In genomic region chr18:11324510-11324909, GRCh38 we compare ENCODE assay signal across 18 cellular contexts.
A peak's percentile ranks its signal among the peaks of the same experiment; 100 is the strongest.
DNase-seq lines count a peak whose midpoint lies in the region; ATAC-seq and TF ChIP-seq lines count a peak whose summit lies in the region.
"Had no signal": no experiment of that assay in that cellular context is flagged by ENCODE, and none has a peak within 500 bp of the region (broad histone marks: within the 10 kb centered on the region; RNA-seq: fewer than 3 reads in every experiment).

No MANE protein-coding gene starts in this region.

- POLR2A ChIA-PET in MCF 10A (lab: Yijun Ruan, JAX), result interaction anchor here (0.6 to 0.9 kb wide), 3 partner anchors 8 to 244 kb away, joined by 3 read pairs; no protein-coding TSS in a partner anchor

- H3K27ac ChIP-seq in breast epithelium (no peak overlapping the region), SJSA1 (peak overlapping the region; percentile 98), smooth muscle cell (ENCODE audit: low read depth) (peak overlapping the region; percentile 81), testis (no peak overlapping the region)
- H3K27ac ChIP-seq: coronary artery, WERI-Rb-1 had no signal

- peak overlapping the region; percentile 56 for H3K4me2 ChIP-seq in smooth muscle cell

- 43% methylated on average over 2 of the region's 2 CpGs for WGBS in smooth muscle cell (ENCODE audit: low lambda C conversion rate)
- WGBS in testis, 2 donors, result 61 to 80% methylated on average over 2 of the region's 2 CpGs

- no peaks in the 10 kb centered on the region for H3K27me3 Mint-ChIP-seq in MCF 10A (ENCODE audit: insufficient read depth, unreplicated experiment)

- no peaks in the 10 kb centered on the region for H3K36me3 ChIP-seq in breast epithelium
- H3K36me3 ChIP-seq in SJSA1, result no peaks in the 10 kb centered on the region
- no peaks in the 10 kb centered on the region for H3K36me3 ChIP-seq in smooth muscle cell (ENCODE audit: low read depth)
- no peaks in the 10 kb centered on the region for H3K36me3 ChIP-seq in testis (ENCODE audit: low read depth, missing control alignments)
- H3K36me3 ChIP-seq: WERI-Rb-1 had no signal

- TF ChIP-seq CTCF in MCF 10A (IDR thresholded peaks at IDR 0.05; ENCODE audit: unreplicated experiment), result no peak
- TF ChIP-seq CTCF in breast epithelium (IDR thresholded peaks at IDR 0.05), result no peak
- no peak for TF ChIP-seq CTCF in fibroblast of pulmonary artery (IDR thresholded peaks at IDR 0.05; ENCODE audit: low read length, missing control alignments)
- no peak for TF ChIP-seq CTCF in smooth muscle cell (IDR thresholded peaks at IDR 0.05; ENCODE audit: borderline replicate concordance, insufficient read depth, poor library complexity, severe bottlenecking)
- TF ChIP-seq CTCF in testis (IDR thresholded peaks at IDR 0.05), result no peak

- no peak overlapping the region for H3K27ac Mint-ChIP-seq in MCF 10A (ENCODE audit: low read depth, unreplicated experiment)
- H3K27ac Mint-ChIP-seq: T-helper 17 cell had no signal

- intact Hi-C loops in MCF 10A (cut with micrococcal nuclease), result no loop called here
- intact Hi-C loops in breast epithelium (cut with DNase I; ENCODE audit: low total_unique reads), result no loop called here
- intact Hi-C loops in testis (cut with DNase I; ENCODE audit: low total_unique reads), result no loop called here

- H3K4me1 ChIP-seq in breast epithelium (no peaks in the 10 kb centered on the region), SJSA1 (replicated peaks) (peaks cover 74% of the 10 kb centered on the region), smooth muscle cell (ENCODE audit: low read depth) (no peaks in the 10 kb centered on the region), testis (no peaks in the 10 kb centered on the region)

- no peaks in the 10 kb centered on the region for H3K27me3 ChIP-seq in breast epithelium
- no peaks in the 10 kb centered on the region for H3K27me3 ChIP-seq in SJSA1 (replicated peaks)
- H3K27me3 ChIP-seq in smooth muscle cell (ENCODE audit: low read depth), result no peaks in the 10 kb centered on the region
- no peaks in the 10 kb centered on the region for H3K27me3 ChIP-seq in testis

- H3K4me3 ChIP-seq in breast epithelium (no peak overlapping the region), SJSA1 (no peak overlapping the region), fibroblast of pulmonary artery (replicated peaks; ENCODE audit: low read depth, low read length) (no peak overlapping the region), smooth muscle cell (no peak overlapping the region), testis (no peak overlapping the region)
- H3K4me3 ChIP-seq: coronary artery, GM12878 had no signal

- no peaks in the 10 kb centered on the region for H3K9me3 Mint-ChIP-seq in MCF 10A (ENCODE audit: unreplicated experiment)

- H3F3A ChIP-seq in smooth muscle cell (ENCODE audit: low read depth), result peaks cover 13% of the 10 kb centered on the region

- H4K20me1 ChIP-seq in smooth muscle cell (ENCODE audit: low read depth), result no peaks in the 10 kb centered on the region

- H3K79me2 ChIP-seq in smooth muscle cell (ENCODE audit: low read depth), result no peaks in the 10 kb centered on the region

- TF ChIP-seq POLR2A in breast epithelium (IDR thresholded peaks at IDR 0.05) (no peak), testis (IDR thresholded peaks at IDR 0.05) (no peak)

- H3K36me3 Mint-ChIP-seq in MCF 10A (ENCODE audit: insufficient read depth, unreplicated experiment), result no peaks in the 10 kb centered on the region

- H3K9me3 ChIP-seq in breast epithelium (no peaks in the 10 kb centered on the region), SJSA1 (replicated peaks) (no peaks in the 10 kb centered on the region; the same call in 1 of the 2 replicates), smooth muscle cell (replicated peaks; ENCODE audit: low read depth) (no peaks in the 10 kb centered on the region), testis (no peaks in the 10 kb centered on the region)

- H3K9ac ChIP-seq in smooth muscle cell (ENCODE audit: low read depth), result peak overlapping the region; percentile 31

- no TSS peak for BruUV-seq in MCF 10A (replicated peaks; lab: Mats Ljungman, UMichigan)

- ATAC-seq in GM18861 (IDR thresholded peaks at IDR 0.05; ENCODE audit: unreplicated experiment), result no peak
- ATAC-seq: T-helper 17 cell had no signal

- DNase-seq in MCF 10A (ENCODE audit: unreplicated experiment) (peak; percentile 49), breast epithelium (ENCODE audit: low spot score in 2 of 2) (no peak), SJSA1 (ENCODE audit: low read depth in 1 of 2, low spot score in 2 of 2) (no peak), fibroblast of pulmonary artery (ENCODE audit: low read depth) (peak; percentile 19), smooth muscle cell (lab: John Stamatoyannopoulos, UW; ENCODE audit: unreplicated experiment) (no peak), middle frontal gyrus (ENCODE audit: extremely low spot score, low spot score) (no peak), testis (no peak)
- DNase-seq: activated CD4-positive, alpha-beta T cell treated with anti-CD3 and anti-CD28 coated beads, Interleukin-2, amount 50 U/mL, for 4 hours; activated naive CD4-positive, alpha-beta T cell; C1 segment of cervical spinal cord; mesendoderm; NCI-H1092 treated with DMSO at 0.1 percent for 48 hours; NCI-H774; T-helper 17 cell; WERI-Rb-1 had no signal

- CTCF ChIA-PET in MCF 10A (lab: Yijun Ruan, JAX), result interaction anchor here (1.3 to 2.3 kb wide), 2 partner anchors 12 to 14 kb away, joined by 3 to 18 read pairs; no protein-coding TSS in a partner anchor

- H3K4me3 Mint-ChIP-seq in MCF 10A (ENCODE audit: unreplicated experiment), result no peak overlapping the region
- H3K4me3 Mint-ChIP-seq: T-helper 17 cell had no signal

- peaks cover 17% of the 10 kb centered on the region for H3K4me1 Mint-ChIP-seq in MCF 10A (ENCODE audit: insufficient read depth, unreplicated experiment)
- H3K4me1 Mint-ChIP-seq: T-helper 17 cell had no signal

- H2AFZ ChIP-seq in smooth muscle cell (ENCODE audit: low read depth), result no peak overlapping the region

Comparison
In these comparisons a context has a peak if more than half of its experiments do, and no peak if none do; other contexts are left out.
1. DNase-seq: peak in MCF 10A (single experiment) and fibroblast of pulmonary artery (single experiment); none in breast epithelium (0 of 2), SJSA1 (0 of 2), smooth muscle cell (single experiment), middle frontal gyrus (single experiment) and testis (single experiment).
2. H3K27ac ChIP-seq: peak in SJSA1 (single experiment) and smooth muscle cell (single experiment); none in breast epithelium (0 of 2) and testis (0 of 2).